ENCODE assay signal across 20 cellular contexts in genomic region chr13:51538626-51539179, GRCh38. TPM values are rescaled to one million over a fixed set of nuclear protein-coding genes. Genes with fewer than 3 reads are reported as not detected.
A peak's percentile ranks its signal among the peaks of the same experiment; 100 is the strongest.
DNase-seq lines count a peak whose midpoint lies in the region; ATAC-seq and TF ChIP-seq lines count a peak whose summit lies in the region.
"Had no signal": no experiment of that assay in that cellular context is flagged by ENCODE, and none has a peak within 500 bp of the region (broad histone marks: within the 10 kb centered on the region; RNA-seq: fewer than 3 reads in every experiment).

No MANE protein-coding gene starts in this region.

- H2AK5ac ChIP-seq in IMR-90 (ENCODE audit: low read depth, low read length): no peak overlapping the region

- no peaks in the 10 kb centered on the region for H4K20me1 ChIP-seq in IMR-90 (ENCODE audit: insufficient read depth, low read length)
- H4K20me1 ChIP-seq: BLaER1 had no signal

- H3K9ac ChIP-seq in IMR-90 (ENCODE audit: low read depth, low read length): no peak overlapping the region
- H3K9ac ChIP-seq: BLaER1, KMS-11 had no signal

- H3K18ac ChIP-seq in IMR-90 (ENCODE audit: low read depth, low read length): peak overlapping the region; percentile 20; the same call in 1 of the 2 replicates

- H3K4me1 ChIP-seq in A673 (ENCODE audit: insufficient read depth, low read length, poor library complexity, severe bottlenecking) (peaks cover 48% of the 10 kb centered on the region), IMR-90 (ENCODE audit: control insufficient read depth, insufficient read depth, low read length) (peaks cover 15% of the 10 kb centered on the region), sigmoid colon (peaks cover 0 to 54% (median 47%) of the 10 kb centered on the region in 4 donors)

- intact Hi-C loops in A673 (cut with micrococcal nuclease; ENCODE audit: unreplicated experiment): no loop called here
- intact Hi-C loops in IMR-90 (cut with micrococcal nuclease): no loop called here
- intact Hi-C loops in sigmoid colon (cut with DNase I): no loop called here

- H3K9me3 ChIP-seq in A673 (ENCODE audit: low read depth, low read length, poor library complexity, severe bottlenecking) (no peaks in the 10 kb centered on the region), IMR-90 (ENCODE audit: control insufficient read depth, insufficient read depth, low read length) (no peaks in the 10 kb centered on the region), sigmoid colon (no peaks in the 10 kb centered on the region)
- H3K9me3 ChIP-seq: BLaER1, ovary, right atrium auricular region had no signal

- TF ChIP-seq RAD21 in IMR-90 (IDR thresholded peaks at IDR 0.05; ENCODE audit: low read length): no peak

- no peak overlapping the region for H2AK9ac ChIP-seq in IMR-90 (replicated peaks; ENCODE audit: low read depth, low read length, poor library complexity)

- no peak overlapping the region for H3K14ac ChIP-seq in IMR-90 (replicated peaks; ENCODE audit: low read depth, low read length)

- H2BK20ac ChIP-seq in IMR-90 (ENCODE audit: low read depth, low read length): no peak overlapping the region

- H3K23ac ChIP-seq in IMR-90 (ENCODE audit: low read depth, low read length): no peak overlapping the region

- H3K4me2 ChIP-seq in IMR-90 (ENCODE audit: low read depth, low read length): no peak overlapping the region
- H3K4me2 ChIP-seq: BLaER1, KMS-11 had no signal

- H3K27ac ChIP-seq in A673 (ENCODE audit: low read depth, low read length, poor library complexity, severe bottlenecking): peak overlapping the region; percentile 12
- no peak overlapping the region for H3K27ac ChIP-seq in IMR-90 (ENCODE audit: insufficient read depth, low read length)
- peak overlapping the region in 3 of 4 donors; percentile 64 to 70 (median 67) for H3K27ac ChIP-seq in sigmoid colon
- no peak overlapping the region for H3K27ac ChIP-seq in substantia nigra (ENCODE audit: low read depth, low read length, poor library complexity, severe bottlenecking)
- H3K27ac ChIP-seq: BLaER1, KMS-11, ovary, right atrium auricular region had no signal

- no peaks in the 10 kb centered on the region for H3K79me1 ChIP-seq in IMR-90 (ENCODE audit: low read depth in 1 of 2, low read length in 2 of 2)

- no peak for TF ChIP-seq CTCF in A673 (conservative IDR thresholded peaks at IDR 0.05; ENCODE audit: low read depth, low read length)
- TF ChIP-seq CTCF in IMR-90 (conservative IDR thresholded peaks at IDR 0.05; ENCODE audit: low read depth, low read length): no peak
- TF ChIP-seq CTCF in sigmoid colon (IDR thresholded peaks at IDR 0.05): no peak

- dilution Hi-C loops in IMR-90 (cut with HindIII; ENCODE audit: low sequenced_read_pairs, unreplicated experiment): no loop called here

- in situ Hi-C loops in IMR-90 (cut with MboI; ENCODE audit: low sequenced_read_pairs): no loop called here

- no peak overlapping the region for H2BK5ac ChIP-seq in IMR-90 (ENCODE audit: low read depth, low read length, poor library complexity, severe bottlenecking)

- no peak for ATAC-seq in IMR-90 (ENCODE audit: low read depth)
- ATAC-seq: left colon; natural killer cell treated with Interleukin-12 subunit alpha and Interleukin-12 subunit beta and Interleukin-15 and Interleukin-18, amount 100 ng/mL, for 72 hours had no signal

- peak overlapping the region; percentile 11; the same call in 1 of the 2 replicates for H3K4ac ChIP-seq in IMR-90 (ENCODE audit: low read depth, low read length)

- BruUV-seq in A673 (replicated peaks; lab: Mats Ljungman, UMichigan) (no TSS peak), IMR-90 (replicated peaks; lab: Mats Ljungman, UMichigan) (no TSS peak)

- POLR2A ChIA-PET in A673 (lab: Charles Lee; ENCODE audit: low non-redundant PET): no interaction called here
- POLR2A ChIA-PET in IMR-90 (lab: Charles Lee; ENCODE audit: unreplicated experiment): no interaction called here

- TF ChIP-seq EP300 in sigmoid colon (IDR thresholded peaks at IDR 0.05): no peak

- no peak for TF ChIP-seq POLR2A in IMR-90 (IDR thresholded peaks at IDR 0.05; ENCODE audit: low read depth, low read length)
- TF ChIP-seq POLR2A in sigmoid colon (IDR thresholded peaks at IDR 0.05): no peak

- H3K27me3 ChIP-seq in A673 (replicated peaks; ENCODE audit: insufficient read depth, low read depth, low read length, poor library complexity) (no peaks in the 10 kb centered on the region), IMR-90 (ENCODE audit: control insufficient read depth, insufficient read depth, low read length) (no peaks in the 10 kb centered on the region), sigmoid colon (no peaks in the 10 kb centered on the region)
- H3K27me3 ChIP-seq: BLaER1, ovary, right atrium auricular region had no signal

- WGBS in IMR-90 (ENCODE audit: extremely low coverage in 2 of 2, insufficient read length in 1 of 2), 2 experiments: no CpG with 5 or more reads among the region's 9 CpGs
- WGBS in sigmoid colon, 2 donors: 83 to 88% methylated on average over 9 of the region's 9 CpGs

- H4K91ac ChIP-seq in IMR-90 (ENCODE audit: insufficient read depth, low read depth, low read length): no peak overlapping the region

- peak overlapping the region; percentile 7; the same call in 1 of the 3 replicates for H2BK15ac ChIP-seq in IMR-90 (ENCODE audit: low read depth, low read length)

- H3K36me3 ChIP-seq in A673 (ENCODE audit: insufficient read depth, low read length, poor library complexity, severe bottlenecking) (no peaks in the 10 kb centered on the region), IMR-90 (ENCODE audit: control insufficient read depth, insufficient read depth, low read length) (no peaks in the 10 kb centered on the region), sigmoid colon (no peaks in the 10 kb centered on the region)
- H3K36me3 ChIP-seq: BLaER1, ovary, right atrium auricular region had no signal

- H3K4me3 ChIP-seq in A673 (ENCODE audit: low read depth, low read length, poor library complexity, severe bottlenecking): no peak overlapping the region
- no peak overlapping the region for H3K4me3 ChIP-seq in IMR-90 (ENCODE audit: insufficient read depth, low read depth, low read length)
- no peak overlapping the region for H3K4me3 ChIP-seq in sigmoid colon
- H3K4me3 ChIP-seq: BLaER1, ovary, right atrium auricular region had no signal

- H3K9me1 ChIP-seq in IMR-90 (ENCODE audit: insufficient read depth, low read length): no peaks in the 10 kb centered on the region; the same call in 1 of the 2 replicates

- no peak for DNase-seq in A673 (ENCODE audit: low spot score)
- DNase-seq in IMR-90: no peak
- peak; percentile 29 for DNase-seq in iPS-NIHi11 (ENCODE audit: low spot score)
- DNase-seq in sigmoid colon: no peak
- DNase-seq in NCI-H1417 (lab: John Stamatoyannopoulos, UW): no peak
- DNase-seq in NCI-H128 (lab: John Stamatoyannopoulos, UW; ENCODE audit: unreplicated experiment): no peak
- DNase-seq in substantia nigra (lab: John Stamatoyannopoulos, UW): no peak
- DNase-seq in NCI-H1105 (lab: John Stamatoyannopoulos, UW): no peak
- DNase-seq: activated gamma-delta T cell treated with Interleukin-2 at 50 U/mL for 16 hours; DMS79; effector CD4-positive, alpha-beta T cell; GF-D8; left colon; NCI-H1694 treated with DMSO at 0.1 percent for 48 hours; NCI-H2227 treated with DMSO at 0.1 percent for 48 hours; ovary had no signal

- H3K56ac ChIP-seq in IMR-90 (ENCODE audit: extremely low read depth, insufficient read depth, low read length): no peak overlapping the region

- no peak overlapping the region for H4K8ac ChIP-seq in IMR-90 (ENCODE audit: low read depth in 2 of 2, low read length in 2 of 2)

- CTCF ChIA-PET in A673 (lab: Charles Lee) (no interaction called here), IMR-90 (lab: Yijun Ruan, JAX) (no interaction called here)

- no peak overlapping the region for H2AFZ ChIP-seq in IMR-90 (replicated peaks; ENCODE audit: low read length, poor library complexity)

- no peak overlapping the region for H4K5ac ChIP-seq in IMR-90 (ENCODE audit: low read depth, low read length)

- no peak overlapping the region; the same call in 1 of the 2 replicates for H2BK120ac ChIP-seq in IMR-90 (ENCODE audit: low read depth, low read length)

TF ChIP-seq in IMR-90, 13 proteins besides CTCF, POLR2A, EP300 and RAD21:
- TF ChIP-seq FOS (IDR thresholded peaks at IDR 0.05; ENCODE audit: low read depth, low read length): no peak
- no peak for TF ChIP-seq CHD1 (IDR thresholded peaks at IDR 0.05; ENCODE audit: low read depth, low read length)
- TF ChIP-seq ELK1 (IDR thresholded peaks at IDR 0.05; ENCODE audit: borderline replicate concordance, low read depth, low read length): no peak
- no peak for TF ChIP-seq RCOR1 (IDR thresholded peaks at IDR 0.05; ENCODE audit: insufficient replicate concordance, low read length)
- no peak for TF ChIP-seq MAZ (IDR thresholded peaks at IDR 0.05; ENCODE audit: borderline replicate concordance, low read depth, low read length)
TF ChIP-seq in IMR-90: peak in this region for 0.

RNA-seq across cellular contexts. Expression of gene WDFY2, which starts 45.6 kb away (rescaled TPM):
- total RNA-seq in A673 (2021) (45.5 and 50.3 TPM in 2 replicates), IMR-90 (2012; rRNA removed) (4.3 and 6.7 TPM in 2 replicates), sigmoid colon (10 to 100 TPM in 2 of 4 donors, 1 to 10 TPM in 2; 7.3 to 18.3 (median 9.9) TPM)
- polyA plus RNA-seq in IMR-90 (2012; rRNA removed) (4.3 and 5.4 TPM in 2 replicates), sigmoid colon (1 to 10 TPM in 1 of 3 donors, under 1 TPM in 2; 0.60 to 2.7 (median 0.92) TPM)
- 1.5 and 1.8 TPM in 2 replicates for polyA plus RNA-seq in IMR-90 (2012; cell fraction: cytosol; rRNA removed)
- polyA plus RNA-seq in IMR-90 (2012; cell fraction: nucleus; rRNA removed; ENCODE audit: low replicate concordance): 10.1 and 27.3 TPM in 2 replicates

Comparison
In these comparisons a context has a peak if more than half of its experiments do, and no peak if none do; other contexts are left out.
1. H3K27ac ChIP-seq: peak in A673 (single experiment) and sigmoid colon (3 of 4); none in IMR-90 (single experiment) and substantia nigra (single experiment).